18 cellular contexts compared by ENCODE assay signal in the genomic region with DNA sequence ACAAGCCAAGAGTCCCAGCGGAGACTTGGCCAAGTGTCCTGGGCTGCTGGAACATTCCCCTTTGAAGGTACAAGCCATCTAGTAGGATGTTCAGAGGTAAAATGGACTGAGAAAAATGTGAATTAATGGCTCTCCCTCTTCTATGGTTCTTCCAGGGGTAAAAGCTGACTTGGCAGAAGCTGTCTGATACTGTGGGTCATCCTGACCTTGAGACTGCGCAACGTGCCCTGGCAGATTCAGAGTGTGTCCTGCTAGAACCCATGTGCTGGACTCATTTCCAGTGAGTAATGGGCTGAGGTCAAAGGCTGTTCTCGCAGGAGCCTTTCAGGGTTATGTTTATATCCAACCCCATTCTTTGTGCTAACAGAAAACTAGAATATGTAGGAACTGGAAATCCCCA.
"Had no signal": no experiment of that assay in that cellular context is flagged by ENCODE, and none has a peak within 500 bp of the region (broad histone marks: within the 10 kb centered on the region; RNA-seq: fewer than 3 reads in every experiment).

No MANE protein-coding gene starts in this region.

- H3K27me3 ChIP-seq: heart left ventricle, pancreas, spleen, transverse colon had no signal

- H3K36me3 ChIP-seq: heart left ventricle, pancreas, prostate gland, spleen, transverse colon had no signal

- H3K27ac Mint-ChIP-seq: naive thymus-derived CD8-positive, alpha-beta T cell; stimulated activated memory B cell treated with anti-CD40 and anti-IgM and Interleukin-4, amounts not matched to agents 10 μg/mL and 1 μg/mL and 100 μg/mL, for 72 hours; stimulated activated naive CD8-positive, alpha-beta T cell treated with anti-CD3 and anti-CD28 coated beads, Interleukin-15, Interleukin-2, amounts not matched to agents 100 ng/mL and 50 ng/mL, for 24 hours had no signal

- H3K4me3 Mint-ChIP-seq: naive thymus-derived CD8-positive, alpha-beta T cell; neural crest cell; stimulated activated memory B cell treated with anti-CD40 and anti-IgM and Interleukin-4, amounts not matched to agents 10 μg/mL and 1 μg/mL and 100 μg/mL, for 72 hours; stimulated activated naive CD8-positive, alpha-beta T cell treated with anti-CD3 and anti-CD28 coated beads, Interleukin-15, Interleukin-2, amounts not matched to agents 100 ng/mL and 50 ng/mL, for 24 hours had no signal

- DNase-seq: effector CD8-positive, alpha-beta T cell; heart left ventricle; hippocampal formation; naive thymus-derived CD8-positive, alpha-beta T cell; nucleus accumbens; pancreas; retina; spleen; stimulated activated CD4-positive, alpha-beta T cell treated with anti-CD3 and anti-CD28 coated beads, Interleukin-15, amount 100 ng/mL, for 24 hours; stimulated activated CD4-positive, alpha-beta T cell treated with anti-CD3 and anti-CD28 coated beads, Interleukin-1b, Interleukin-23, amount 100 ng/mL, for 48 hours; stimulated activated CD4-positive, alpha-beta T cell treated with anti-CD3 and anti-CD28 coated beads, Interleukin-4, amount 100 ng/mL, for 24 hours had no signal

- H3K9me3 ChIP-seq: mucosa of descending colon, pancreas, prostate gland, spleen, transverse colon had no signal

- H3K9me3 Mint-ChIP-seq: neural crest cell; stimulated activated memory B cell treated with anti-CD40 and anti-IgM and Interleukin-4, amounts not matched to agents 10 μg/mL and 1 μg/mL and 100 μg/mL, for 72 hours; stimulated activated naive CD8-positive, alpha-beta T cell treated with anti-CD3 and anti-CD28 coated beads, Interleukin-15, Interleukin-2, amounts not matched to agents 100 ng/mL and 50 ng/mL, for 24 hours had no signal

- H3K27me3 Mint-ChIP-seq: stimulated activated memory B cell treated with anti-CD40 and anti-IgM and Interleukin-4, amounts not matched to agents 10 μg/mL and 1 μg/mL and 100 μg/mL, for 72 hours had no signal

- H3K27ac ChIP-seq: coronary artery, heart left ventricle, pancreas, prostate gland, spleen had no signal

- H3K36me3 Mint-ChIP-seq: naive thymus-derived CD8-positive, alpha-beta T cell; stimulated activated memory B cell treated with anti-CD40 and anti-IgM and Interleukin-4, amounts not matched to agents 10 μg/mL and 1 μg/mL and 100 μg/mL, for 72 hours had no signal

- ATAC-seq: heart left ventricle; naive thymus-derived CD8-positive, alpha-beta T cell; pancreas; stimulated activated memory B cell treated with anti-CD40 and anti-IgM and Interleukin-4, amounts not matched to agents 10 μg/mL and 1 μg/mL and 100 μg/mL, for 72 hours had no signal

- H3K4me1 ChIP-seq: pancreas, prostate gland, spleen had no signal

- H3K4me3 ChIP-seq: coronary artery, heart left ventricle, mucosa of descending colon, pancreas, prostate gland, spleen, transverse colon had no signal
